In genomic region chr5:141664733-141665461, GRCh38 we compare ENCODE assay signal across 8 cellular contexts. TPM values are rescaled to one million over a fixed set of nuclear protein-coding genes. Genes with fewer than 3 reads are reported as not detected.
DNase-seq lines count a peak whose midpoint lies in the region; ATAC-seq and TF ChIP-seq lines count a peak whose summit lies in the region.

No MANE protein-coding gene starts in this region.

- H3K36me3 Mint-ChIP-seq in memory B cell, result no peaks in the 10 kb centered on the region

- H3K27me3 Mint-ChIP-seq in memory B cell, result no peaks in the 10 kb centered on the region

- DNase-seq in BE2C (peak; percentile 81), NCI-H345 treated with DMSO at 0.1 percent for 48 hours (lab: John Stamatoyannopoulos, UW; ENCODE audit: unreplicated experiment) (peak; percentile 20), dermis microvascular lymphatic vessel endothelial cell (ENCODE audit: low read depth in 2 of 2) (peak; percentile 45 to 71), memory B cell (ENCODE audit: low spot score in 2 of 2) (peak; percentile 70 to 76)
- peak; percentile 72 for DNase-seq in activated CD4-positive, alpha-beta T cell treated with anti-CD3 and anti-CD28 coated beads, Interleukin-2, amount 50 U/mL, for 1 hour
- peak; percentile 47 to 70 for DNase-seq in stimulated activated CD8-positive, alpha-beta memory T cell treated with anti-CD3 and anti-CD28 coated beads, Interleukin-2, amount 100 ng/mL, for 48 hours (ENCODE audit: low read depth in 2 of 2)

- H3K4me1 ChIP-seq in BE2C, result no peaks in the 10 kb centered on the region; the same call in 1 of the 2 replicates

- peaks cover 4% of the 10 kb centered on the region for H3K36me3 ChIP-seq in BE2C

- H3K9me3 Mint-ChIP-seq in memory B cell, result no peaks in the 10 kb centered on the region

- H3K9me3 ChIP-seq in BE2C, result no peaks in the 10 kb centered on the region

- H3K4me3 ChIP-seq in BE2C (ENCODE audit: low read depth, low read length), result no peak overlapping the region

- no peak overlapping the region for H3K4me3 Mint-ChIP-seq in memory B cell

- peak; percentile 97 for TF ChIP-seq CTCF in BE2C (IDR thresholded peaks at IDR 0.05; ENCODE audit: low read depth, low read length)

- no peak overlapping the region for H3K27ac Mint-ChIP-seq in memory B cell

- H3K4me1 Mint-ChIP-seq in memory B cell, result peaks cover 3% of the 10 kb centered on the region

- no peaks in the 10 kb centered on the region for H3K27me3 ChIP-seq in BE2C

- ATAC-seq in GM18861 (IDR thresholded peaks at IDR 0.05; ENCODE audit: unreplicated experiment) (peak; percentile 84), HG03064 (IDR thresholded peaks at IDR 0.05; ENCODE audit: low read depth, unreplicated experiment) (peak; percentile 82), memory B cell (ENCODE audit: low read depth) (peak; percentile 100)

RNA-seq across cellular contexts. Expression of gene FCHSD1, which starts 13.7 kb away (rescaled TPM):
- 7.8 TPM for polyA plus RNA-seq in BE2C (2012; ENCODE audit: insufficient read depth, insufficient read length, low read depth)
- total RNA-seq in dermis microvascular lymphatic vessel endothelial cell, result 10.7 and 12.6 TPM in 2 replicates

RNA-seq across cellular contexts. Expression of gene ARAP3, which starts 17.1 kb away (rescaled TPM):
- 38.1 TPM for polyA plus RNA-seq in BE2C (2012; ENCODE audit: insufficient read depth, insufficient read length, low read depth)
- 25.5 and 42.5 TPM in 2 replicates for total RNA-seq in dermis microvascular lymphatic vessel endothelial cell

RNA-seq across cellular contexts. Expression of gene RELL2, which starts 28.1 kb away (rescaled TPM):
- 62.2 TPM for polyA plus RNA-seq in BE2C (2012; ENCODE audit: insufficient read depth, insufficient read length, low read depth)
- 6.2 and 6.3 TPM in 2 replicates for total RNA-seq in dermis microvascular lymphatic vessel endothelial cell

RNA-seq across cellular contexts. Expression of gene HDAC3, which starts 28.2 kb away (rescaled TPM):
- polyA plus RNA-seq in BE2C (2012; ENCODE audit: insufficient read depth, insufficient read length, low read depth), result 109 TPM
- total RNA-seq in dermis microvascular lymphatic vessel endothelial cell, result 46.6 and 52.8 TPM in 2 replicates

RNA-seq across cellular contexts. Expression of gene DIAPH1, which starts 46.1 kb away (rescaled TPM):
- 55.0 TPM for polyA plus RNA-seq in BE2C (2012; ENCODE audit: insufficient read depth, insufficient read length, low read depth)
- 41.1 and 43.0 TPM in 2 replicates for total RNA-seq in dermis microvascular lymphatic vessel endothelial cell

Comparison
In these comparisons a context has a peak if more than half of its experiments do, and no peak if none do; other contexts are left out.
1. DNase-seq: peak in every context shown above with its lines; median percentile 81 in BE2C; 73 in memory B cell; 72 in activated CD4-positive, alpha-beta T cell treated with anti-CD3 and anti-CD28 coated beads, Interleukin-2, amount 50 U/mL, for 1 hour; 58 in stimulated activated CD8-positive, alpha-beta memory T cell treated with anti-CD3 and anti-CD28 coated beads, Interleukin-2, amount 100 ng/mL, for 48 hours; 58 in dermis microvascular lymphatic vessel endothelial cell; 20 in NCI-H345 treated with DMSO at 0.1 percent for 48 hours.